Comparison of ENCODE assay signal across 17 cellular contexts in genomic region chr1:59601032-59601431, GRCh38.
DNase-seq lines count a peak whose midpoint lies in the region; ATAC-seq lines count a peak whose summit lies in the region.
"Had no signal": no experiment of that assay in that cellular context is flagged by ENCODE, and none has a peak within 500 bp of the region (broad histone marks: within the 10 kb centered on the region; RNA-seq: fewer than 3 reads in every experiment).

No MANE protein-coding gene starts in this region.

- H3K36me3 Mint-ChIP-seq in stimulated activated effector memory CD8-positive, alpha-beta T cell treated with anti-CD3 and anti-CD28 coated beads, Interleukin-12 subunit alpha, Interleukin-12 subunit beta, amount 100 ng/mL, for 72 hours, result no peaks in the 10 kb centered on the region
- H3K36me3 Mint-ChIP-seq: brain had no signal

- H3K27ac Mint-ChIP-seq in stimulated activated effector memory CD8-positive, alpha-beta T cell treated with anti-CD3 and anti-CD28 coated beads, Interleukin-12 subunit alpha, Interleukin-12 subunit beta, amount 100 ng/mL, for 72 hours, result no peak overlapping the region
- H3K27ac Mint-ChIP-seq: activated T-helper 1 cell treated with anti-CD3 and anti-CD28 coated beads, Interleukin-12 subunit alpha, Interleukin-12 subunit beta, Interleukin-2, Interleukin-4 antibody, amounts not matched to agents 30 ng/mL and 10 ng/mL and 1 ng/mL, durations not matched to agents 14 hours and 24 hours and 36 hours; brain; effector memory CD8-positive, alpha-beta T cell; T-helper 1 cell treated with Interleukin-12 subunit alpha and Interleukin-12 subunit beta and Interleukin-4 antibody, amounts not matched to agents 30 μg/mL and 1 μg/mL, for 36 hours had no signal

- ATAC-seq in stimulated activated effector memory CD8-positive, alpha-beta T cell treated with anti-CD3 and anti-CD28 coated beads, Interleukin-12 subunit alpha, Interleukin-12 subunit beta, amount 100 ng/mL, for 72 hours, result no peak
- ATAC-seq: effector memory CD8-positive, alpha-beta T cell; left lobe of liver had no signal

- DNase-seq in AG08395 (ENCODE audit: low spot score) (peak; percentile 72), MG63 (peak; percentile 71), fibroblast of peridontal ligament (ENCODE audit: extremely low read depth) (peak; percentile 51), myocyte (ENCODE audit: low read depth) (peak; percentile 99), NCI-H1436 treated with DMSO at 0.1 percent for 48 hours (lab: John Stamatoyannopoulos, UW) (no peak), activated gamma-delta T cell (lab: John Stamatoyannopoulos, UW) (no peak), H7 (no peak)
- no peak for DNase-seq in stimulated activated effector memory CD8-positive, alpha-beta T cell treated with anti-CD3 and anti-CD28 coated beads, Interleukin-12 subunit alpha, Interleukin-12 subunit beta, amount 100 ng/mL, for 72 hours (ENCODE audit: low spot score in 2 of 2)
- DNase-seq: effector memory CD8-positive, alpha-beta T cell; KBM-7; NCI-H187; NCI-H524 treated with DMSO at 0.1 percent for 48 hours had no signal

- H3K9me3 Mint-ChIP-seq in stimulated activated effector memory CD8-positive, alpha-beta T cell treated with anti-CD3 and anti-CD28 coated beads, Interleukin-12 subunit alpha, Interleukin-12 subunit beta, amount 100 ng/mL, for 72 hours, result no peaks in the 10 kb centered on the region
- H3K9me3 Mint-ChIP-seq: activated T-helper 1 cell treated with anti-CD3 and anti-CD28 coated beads, Interleukin-12 subunit alpha, Interleukin-12 subunit beta, Interleukin-2, Interleukin-4 antibody, amounts not matched to agents 30 ng/mL and 10 ng/mL and 1 ng/mL, durations not matched to agents 14 hours and 24 hours and 36 hours; brain; effector memory CD8-positive, alpha-beta T cell; T-helper 1 cell treated with Interleukin-12 subunit alpha and Interleukin-12 subunit beta and Interleukin-4 antibody, amounts not matched to agents 30 μg/mL and 1 μg/mL, for 36 hours had no signal

- no peaks in the 10 kb centered on the region for H3K9me3 ChIP-seq in MG63
- H3K9me3 ChIP-seq: tibial artery had no signal

- no peaks in the 10 kb centered on the region for H3K27me3 ChIP-seq in MG63
- H3K27me3 ChIP-seq in H7 (ENCODE audit: control insufficient read depth, insufficient read depth, low read length), result no peaks in the 10 kb centered on the region
- H3K27me3 ChIP-seq: tibial artery had no signal

- H3K4me3 ChIP-seq in MG63 (no peak overlapping the region), H7 (ENCODE audit: insufficient read depth, low read depth, low read length) (no peak overlapping the region)
- H3K4me3 ChIP-seq: tibial artery had no signal

- H3K4me3 Mint-ChIP-seq in stimulated activated effector memory CD8-positive, alpha-beta T cell treated with anti-CD3 and anti-CD28 coated beads, Interleukin-12 subunit alpha, Interleukin-12 subunit beta, amount 100 ng/mL, for 72 hours, result no peak overlapping the region
- H3K4me3 Mint-ChIP-seq: activated T-helper 1 cell treated with anti-CD3 and anti-CD28 coated beads, Interleukin-12 subunit alpha, Interleukin-12 subunit beta, Interleukin-2, Interleukin-4 antibody, amounts not matched to agents 30 ng/mL and 10 ng/mL and 1 ng/mL, durations not matched to agents 14 hours and 24 hours and 36 hours; brain; effector memory CD8-positive, alpha-beta T cell; T-helper 1 cell treated with Interleukin-12 subunit alpha and Interleukin-12 subunit beta and Interleukin-4 antibody, amounts not matched to agents 30 μg/mL and 1 μg/mL, for 36 hours had no signal

- no peaks in the 10 kb centered on the region for H3K4me1 Mint-ChIP-seq in stimulated activated effector memory CD8-positive, alpha-beta T cell treated with anti-CD3 and anti-CD28 coated beads, Interleukin-12 subunit alpha, Interleukin-12 subunit beta, amount 100 ng/mL, for 72 hours

- H3K36me3 ChIP-seq in MG63, result no peaks in the 10 kb centered on the region
- no peaks in the 10 kb centered on the region for H3K36me3 ChIP-seq in H7 (replicated peaks; ENCODE audit: control insufficient read depth, insufficient read depth, low read length)
- H3K36me3 ChIP-seq: tibial artery had no signal

Comparison
In these comparisons a context has a peak if more than half of its experiments do, and no peak if none do; other contexts are left out.
1. DNase-seq: peak in AG08395 (single experiment), MG63 (single experiment), fibroblast of peridontal ligament (single experiment) and myocyte (single experiment); none in NCI-H1436 treated with DMSO at 0.1 percent for 48 hours (single experiment), activated gamma-delta T cell (single experiment), stimulated activated effector memory CD8-positive, alpha-beta T cell treated with anti-CD3 and anti-CD28 coated beads, Interleukin-12 subunit alpha, Interleukin-12 subunit beta, amount 100 ng/mL, for 72 hours (0 of 2) and H7 (single experiment).